ENCODE assay signal across 8 cellular contexts in genomic region chr12:132162508-132163031, GRCh38. TPM values are rescaled to one million over a fixed set of nuclear protein-coding genes. Genes with fewer than 3 reads are reported as not detected.
DNase-seq lines count a peak whose midpoint lies in the region; ATAC-seq, FAIRE-seq and TF ChIP-seq lines count a peak whose summit lies in the region.

No MANE protein-coding gene starts in this region.

- H3K27me3 ChIP-seq in upper lobe of left lung, result no peaks in the 10 kb centered on the region

- intact Hi-C loops in left cardiac atrium (cut with DNase I), result no loop called here

- no peaks in the 10 kb centered on the region for H3K9me3 Mint-ChIP-seq in activated naive CD8-positive, alpha-beta T cell treated with anti-CD3 and anti-CD28 coated beads for 36 hours
- H3K9me3 Mint-ChIP-seq in activated naive CD8-positive, alpha-beta T cell treated with anti-CD3 and anti-CD28 coated beads, Interleukin-2, amount 50 U/mL, for 24 hours, result peaks cover 5% of the 10 kb centered on the region

- peak; percentile 23 for DNase-seq in activated naive CD8-positive, alpha-beta T cell treated with anti-CD3 and anti-CD28 coated beads for 36 hours
- no peak for DNase-seq in activated naive CD8-positive, alpha-beta T cell treated with anti-CD3 and anti-CD28 coated beads, Interleukin-2, amount 50 U/mL, for 24 hours
- DNase-seq in T-helper 17 cell, result peak in 2 of 3 donors; percentile 7 to 26
- DNase-seq in left cardiac atrium, result peak; percentile 34
- DNase-seq in upper lobe of left lung, result peak in 1 of 2 donors; percentile 77
- no peak for DNase-seq in effector CD8-positive, alpha-beta T cell (lab: John Stamatoyannopoulos, UW)
- no peak for DNase-seq in GM12892 (ENCODE audit: insufficient read length)
- no peak for DNase-seq in activated CD4-positive, CD25-positive, alpha-beta regulatory T cell (lab: John Stamatoyannopoulos, UW)

- H3K9me3 ChIP-seq in T-helper 17 cell (ENCODE audit: control insufficient read depth, low read length, poor library complexity, severe bottlenecking) (no peaks in the 10 kb centered on the region), upper lobe of left lung (no peaks in the 10 kb centered on the region)

- no peak for TF ChIP-seq POLR2A in upper lobe of left lung (IDR thresholded peaks at IDR 0.05)
- no peak for TF ChIP-seq POLR2A in GM12892 (IDR thresholded peaks at IDR 0.05; ENCODE audit: low read depth, low read length)

- H3K27ac Mint-ChIP-seq in activated naive CD8-positive, alpha-beta T cell treated with anti-CD3 and anti-CD28 coated beads for 36 hours, result no peak overlapping the region
- H3K27ac Mint-ChIP-seq in activated naive CD8-positive, alpha-beta T cell treated with anti-CD3 and anti-CD28 coated beads, Interleukin-2, amount 50 U/mL, for 24 hours, result no peak overlapping the region
- H3K27ac Mint-ChIP-seq in T-helper 17 cell, result peak overlapping the region; percentile 67

- WGBS in upper lobe of left lung, 2 donors, result 16 to 22% methylated on average over 8 to 17 of the region's 17 CpGs

- no peak for TF ChIP-seq EP300 in upper lobe of left lung (IDR thresholded peaks at IDR 0.05)

- no peak overlapping the region for H3K4me3 Mint-ChIP-seq in activated naive CD8-positive, alpha-beta T cell treated with anti-CD3 and anti-CD28 coated beads for 36 hours
- no peak overlapping the region for H3K4me3 Mint-ChIP-seq in activated naive CD8-positive, alpha-beta T cell treated with anti-CD3 and anti-CD28 coated beads, Interleukin-2, amount 50 U/mL, for 24 hours
- H3K4me3 Mint-ChIP-seq in T-helper 17 cell, result peak overlapping the region; percentile 67

- no peak for FAIRE-seq in GM12892 (lab: Jason Lieb, UNC)

- H3K4me1 ChIP-seq in upper lobe of left lung, result peaks cover 10 to 17% (median 14%) of the 10 kb centered on the region in 4 donors

- TF ChIP-seq CTCF in upper lobe of left lung (IDR thresholded peaks at IDR 0.05), result no peak

- H3K36me3 ChIP-seq in upper lobe of left lung, result peaks cover 0 to 10% (median 0%) of the 10 kb centered on the region in 4 donors

- no peak for ATAC-seq in activated naive CD8-positive, alpha-beta T cell treated with anti-CD3 and anti-CD28 coated beads, Interleukin-2, amount 50 U/mL, for 24 hours
- ATAC-seq in T-helper 17 cell (peak; percentile 94), left cardiac atrium (peak; percentile 31 to 60), upper lobe of left lung (ENCODE audit: low FRiP score in 2 of 2) (peak; percentile 56 to 59)

- peaks cover 6% of the 10 kb centered on the region for H3K4me1 Mint-ChIP-seq in activated naive CD8-positive, alpha-beta T cell treated with anti-CD3 and anti-CD28 coated beads for 36 hours
- peaks cover 8% of the 10 kb centered on the region for H3K4me1 Mint-ChIP-seq in activated naive CD8-positive, alpha-beta T cell treated with anti-CD3 and anti-CD28 coated beads, Interleukin-2, amount 50 U/mL, for 24 hours
- peaks cover 18% of the 10 kb centered on the region for H3K4me1 Mint-ChIP-seq in T-helper 17 cell

- peak overlapping the region in 1 of 4 donors; percentile 50 for H3K27ac ChIP-seq in upper lobe of left lung

- H3K4me3 ChIP-seq in upper lobe of left lung, result peak overlapping the region in 2 of 4 donors; percentile 23 to 27

- no peaks in the 10 kb centered on the region for H3K27me3 Mint-ChIP-seq in activated naive CD8-positive, alpha-beta T cell treated with anti-CD3 and anti-CD28 coated beads for 36 hours
- no peaks in the 10 kb centered on the region for H3K27me3 Mint-ChIP-seq in activated naive CD8-positive, alpha-beta T cell treated with anti-CD3 and anti-CD28 coated beads, Interleukin-2, amount 50 U/mL, for 24 hours
- H3K27me3 Mint-ChIP-seq in T-helper 17 cell, result no peaks in the 10 kb centered on the region

- H3K36me3 Mint-ChIP-seq in activated naive CD8-positive, alpha-beta T cell treated with anti-CD3 and anti-CD28 coated beads for 36 hours, result no peaks in the 10 kb centered on the region
- no peaks in the 10 kb centered on the region for H3K36me3 Mint-ChIP-seq in activated naive CD8-positive, alpha-beta T cell treated with anti-CD3 and anti-CD28 coated beads, Interleukin-2, amount 50 U/mL, for 24 hours (ENCODE audit: low read depth)
- H3K36me3 Mint-ChIP-seq in T-helper 17 cell (ENCODE audit: low read depth), result no peaks in the 10 kb centered on the region

RNA-seq across cellular contexts. Expression of gene NOC4L, which starts 18.3 kb away (rescaled TPM):
- total RNA-seq in activated naive CD8-positive, alpha-beta T cell treated with anti-CD3 and anti-CD28 coated beads for 36 hours, result 10 to 100 TPM; 54.2 to 59.2 TPM
- 10 to 100 TPM; 20.7 to 21.6 TPM for total RNA-seq in T-helper 17 cell
- 10 to 100 TPM in 1 of 2 donors, 1 to 10 TPM in 1; 8.4 to 10.9 TPM for total RNA-seq in left cardiac atrium
- 10 to 100 TPM in 5 of 6 donors, 1 to 10 TPM in 1; 7.4 to 22.4 (median 19.2) TPM for total RNA-seq in upper lobe of left lung
- polyA plus RNA-seq in GM12892 (2012; ENCODE audit: missing spikeins), result 5.2 TPM

RNA-seq across cellular contexts. Expression of gene DDX51, which starts 18.5 kb away (rescaled TPM):
- 10 to 100 TPM; 32.4 to 34.8 TPM for total RNA-seq in activated naive CD8-positive, alpha-beta T cell treated with anti-CD3 and anti-CD28 coated beads for 36 hours
- 10 to 100 TPM; 38.2 to 40.9 TPM for total RNA-seq in T-helper 17 cell
- total RNA-seq in left cardiac atrium, result 10 to 100 TPM in 1 of 2 donors, 1 to 10 TPM in 1; 8.7 to 11.3 TPM
- total RNA-seq in upper lobe of left lung, result 10 to 100 TPM in 5 of 6 donors, 1 to 10 TPM in 1; 8.7 to 23.5 (median 19.2) TPM
- 11.2 TPM for polyA plus RNA-seq in GM12892 (2012; ENCODE audit: missing spikeins)

Comparison
In these comparisons a context has a peak if more than half of its experiments do, and no peak if none do; other contexts are left out.
1. DNase-seq: peak in activated naive CD8-positive, alpha-beta T cell treated with anti-CD3 and anti-CD28 coated beads for 36 hours (single experiment), T-helper 17 cell (2 of 3) and left cardiac atrium (single experiment); none in activated naive CD8-positive, alpha-beta T cell treated with anti-CD3 and anti-CD28 coated beads, Interleukin-2, amount 50 U/mL, for 24 hours (single experiment), effector CD8-positive, alpha-beta T cell (single experiment), GM12892 (single experiment) and activated CD4-positive, CD25-positive, alpha-beta regulatory T cell (0 of 4).